1 cellular context compared by ENCODE assay signal in genomic region chr10:93352638-93353383, GRCh38.
TF ChIP-seq lines count a peak whose summit lies in the region.

No MANE protein-coding gene starts in this region.

TF ChIP-seq in GM23338, 12 proteins besides CTCF, POLR2A, EP300 and RAD21 (continued from another document):
- TF ChIP-seq, protein P1, sequence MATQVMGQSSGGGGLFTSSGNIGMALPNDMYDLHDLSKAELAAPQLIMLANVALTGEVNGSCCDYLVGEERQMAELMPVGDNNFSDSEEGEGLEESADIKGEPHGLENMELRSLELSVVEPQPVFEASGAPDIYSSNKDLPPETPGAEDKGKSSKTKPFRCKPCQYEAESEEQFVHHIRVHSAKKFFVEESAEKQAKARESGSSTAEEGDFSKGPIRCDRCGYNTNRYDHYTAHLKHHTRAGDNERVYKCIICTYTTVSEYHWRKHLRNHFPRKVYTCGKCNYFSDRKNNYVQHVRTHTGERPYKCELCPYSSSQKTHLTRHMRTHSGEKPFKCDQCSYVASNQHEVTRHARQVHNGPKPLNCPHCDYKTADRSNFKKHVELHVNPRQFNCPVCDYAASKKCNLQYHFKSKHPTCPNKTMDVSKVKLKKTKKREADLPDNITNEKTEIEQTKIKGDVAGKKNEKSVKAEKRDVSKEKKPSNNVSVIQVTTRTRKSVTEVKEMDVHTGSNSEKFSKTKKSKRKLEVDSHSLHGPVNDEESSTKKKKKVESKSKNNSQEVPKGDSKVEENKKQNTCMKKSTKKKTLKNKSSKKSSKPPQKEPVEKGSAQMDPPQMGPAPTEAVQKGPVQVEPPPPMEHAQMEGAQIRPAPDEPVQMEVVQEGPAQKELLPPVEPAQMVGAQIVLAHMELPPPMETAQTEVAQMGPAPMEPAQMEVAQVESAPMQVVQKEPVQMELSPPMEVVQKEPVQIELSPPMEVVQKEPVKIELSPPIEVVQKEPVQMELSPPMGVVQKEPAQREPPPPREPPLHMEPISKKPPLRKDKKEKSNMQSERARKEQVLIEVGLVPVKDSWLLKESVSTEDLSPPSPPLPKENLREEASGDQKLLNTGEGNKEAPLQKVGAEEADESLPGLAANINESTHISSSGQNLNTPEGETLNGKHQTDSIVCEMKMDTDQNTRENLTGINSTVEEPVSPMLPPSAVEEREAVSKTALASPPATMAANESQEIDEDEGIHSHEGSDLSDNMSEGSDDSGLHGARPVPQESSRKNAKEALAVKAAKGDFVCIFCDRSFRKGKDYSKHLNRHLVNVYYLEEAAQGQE (IDR thresholded peaks at IDR 0.05; ENCODE audit: unreplicated experiment), result no peak
- no peak for TF ChIP-seq STAT1 (IDR thresholded peaks at IDR 0.05; ENCODE audit: unreplicated experiment)
- TF ChIP-seq EZH2 (IDR thresholded peaks at IDR 0.05; ENCODE audit: low read depth, unreplicated experiment), result no peak
- TF ChIP-seq ZNF114 (CRISPR knock-in tag; IDR thresholded peaks at IDR 0.05), result no peak
- TF ChIP-seq NANOG (IDR thresholded peaks at IDR 0.05; ENCODE audit: borderline replicate concordance), result no peak
